Comparison of ENCODE assay signal across 8 cellular contexts in the genomic region with DNA sequence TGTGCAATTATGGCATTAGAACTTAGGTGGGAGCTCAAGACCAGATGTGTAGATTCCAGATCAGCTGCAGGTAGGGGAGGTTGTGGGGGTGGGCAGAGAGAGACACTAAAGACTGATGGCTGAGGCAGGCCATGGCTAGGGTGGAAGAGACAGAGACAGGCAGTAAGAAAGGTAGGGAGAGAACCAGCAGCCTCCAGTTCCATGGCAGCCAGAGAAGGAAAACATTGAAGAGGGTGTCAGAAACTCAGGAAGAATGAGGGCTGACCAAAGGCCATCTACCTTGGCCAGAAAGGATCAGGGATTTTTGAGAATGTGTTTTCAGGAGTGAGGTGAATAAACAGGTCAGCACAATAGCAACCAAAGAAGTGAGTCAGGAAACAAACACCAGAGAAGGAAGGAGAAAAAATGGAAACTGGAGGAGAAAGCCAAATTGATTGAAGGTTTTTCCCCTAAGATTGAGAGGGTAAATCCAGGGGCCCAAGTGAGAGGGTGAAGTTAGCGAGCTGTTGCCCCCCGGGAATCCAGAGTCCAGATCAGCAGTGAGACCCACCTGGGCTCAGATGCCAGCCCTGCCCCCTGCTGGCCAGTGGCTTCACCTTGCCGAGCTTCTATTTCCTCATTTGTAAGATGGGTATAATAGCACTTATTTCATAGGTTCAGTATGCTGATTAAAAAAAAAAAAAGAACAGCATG. TPM values are rescaled to one million over a fixed set of nuclear protein-coding genes. Genes with fewer than 3 reads are reported as not detected.
DNase-seq lines count a peak whose midpoint lies in the region; TF ChIP-seq lines count a peak whose summit lies in the region.

No MANE protein-coding gene starts in this region.

- no peaks in the 10 kb centered on the region for H3K9me3 ChIP-seq in fibroblast of lung (ENCODE audit: control insufficient read depth, insufficient read depth, low read depth, low read length)

- TF ChIP-seq CTCF in fibroblast of lung (conservative IDR thresholded peaks at IDR 0.05 in 1 of 2, IDR thresholded peaks at IDR 0.05 in 1 of 2; ENCODE audit: low read depth in 1 of 2, low read length in 2 of 2): peak; percentile 64 to 85

- H3K27ac ChIP-seq in fibroblast of lung (ENCODE audit: insufficient read depth, low read length): no peak overlapping the region

- peaks cover 5% of the 10 kb centered on the region for H3K36me3 ChIP-seq in fibroblast of lung (ENCODE audit: control insufficient read depth, insufficient read depth, low read length)

- H3K4me2 ChIP-seq in fibroblast of lung (ENCODE audit: extremely low read depth, insufficient read depth, low read length): no peak overlapping the region

- H4K20me1 ChIP-seq in fibroblast of lung (ENCODE audit: control insufficient read depth, extremely low read depth, insufficient read depth, low read length): no peaks in the 10 kb centered on the region

- H3K4me1 ChIP-seq in fibroblast of lung (ENCODE audit: control insufficient read depth, extremely low read depth, insufficient read depth, low read length): no peaks in the 10 kb centered on the region

- H3K4me3 ChIP-seq in fibroblast of lung (replicated peaks in 1 of 4; ENCODE audit: control extremely low read depth in 1 of 4, insufficient read depth in 1 of 4, low read depth in 3 of 4, low read length in 4 of 4): no peak overlapping the region

- no peaks in the 10 kb centered on the region for H3K27me3 ChIP-seq in fibroblast of lung (ENCODE audit: control insufficient read depth, insufficient read depth, low read length)

- intact Hi-C loops in posterior vena cava (cut with DNase I): no loop called here

- no peaks in the 10 kb centered on the region for H3K79me2 ChIP-seq in fibroblast of lung (ENCODE audit: control insufficient read depth, insufficient read depth, low read length)

- DNase-seq in NCI-H2081 (lab: John Stamatoyannopoulos, UW): peak; percentile 49 to 61
- DNase-seq in NCI-H2081 treated with DMSO at 0.1 percent for 48 hours (lab: John Stamatoyannopoulos, UW): no peak
- peak; percentile 2 for DNase-seq in NCI-H2227 treated with DMSO at 0.1 percent for 48 hours (lab: John Stamatoyannopoulos, UW)
- DNase-seq in activated CD8-positive, alpha-beta memory T cell treated with anti-CD3 and anti-CD28 coated beads, Interleukin-2, amount 50 U/mL, for 1 hour (ENCODE audit: extremely low read depth): peak; percentile 19
- DNase-seq in fibroblast of lung (ENCODE audit: low read depth in 2 of 2): peak; percentile 23 to 48
- DNase-seq in posterior vena cava (ENCODE audit: low spot score): peak; percentile 81
- no peak for DNase-seq in mucosa of gallbladder (ENCODE audit: low spot score)
- DNase-seq in Ammon's horn (ENCODE audit: low spot score): no peak

- no peak overlapping the region for H3K9ac ChIP-seq in fibroblast of lung (ENCODE audit: insufficient read depth, low read length)

- H2AFZ ChIP-seq in fibroblast of lung (ENCODE audit: low read length): no peak overlapping the region

RNA-seq across cellular contexts. Expression of gene ABHD2, which starts 41.0 kb away (rescaled TPM):
- total RNA-seq in fibroblast of lung: 42.9 and 84.9 TPM in 2 replicates
- polyA plus RNA-seq in fibroblast of lung: 39.5 and 55.3 TPM in 2 replicates
- 25.1 and 29.1 TPM in 2 replicates for polyA plus RNA-seq in fibroblast of lung (2012)
- polyA minus RNA-seq in fibroblast of lung (ENCODE audit: low replicate concordance): 337 and 341 TPM in 2 replicates
- total RNA-seq in posterior vena cava: 100 to 1,000 TPM in 1 of 2 donors, 10 to 100 TPM in 1; 88.7 to 142 TPM
- total RNA-seq in mucosa of gallbladder: 430 TPM

Comparison
In these comparisons a context has a peak if more than half of its experiments do, and no peak if none do; other contexts are left out.
1. DNase-seq: peak in NCI-H2081 (2 of 2), NCI-H2227 treated with DMSO at 0.1 percent for 48 hours (single experiment), activated CD8-positive, alpha-beta memory T cell treated with anti-CD3 and anti-CD28 coated beads, Interleukin-2, amount 50 U/mL, for 1 hour (single experiment), fibroblast of lung (2 of 2) and posterior vena cava (single experiment); none in NCI-H2081 treated with DMSO at 0.1 percent for 48 hours (single experiment), mucosa of gallbladder (single experiment) and Ammon's horn (single experiment).